In the genomic region with DNA sequence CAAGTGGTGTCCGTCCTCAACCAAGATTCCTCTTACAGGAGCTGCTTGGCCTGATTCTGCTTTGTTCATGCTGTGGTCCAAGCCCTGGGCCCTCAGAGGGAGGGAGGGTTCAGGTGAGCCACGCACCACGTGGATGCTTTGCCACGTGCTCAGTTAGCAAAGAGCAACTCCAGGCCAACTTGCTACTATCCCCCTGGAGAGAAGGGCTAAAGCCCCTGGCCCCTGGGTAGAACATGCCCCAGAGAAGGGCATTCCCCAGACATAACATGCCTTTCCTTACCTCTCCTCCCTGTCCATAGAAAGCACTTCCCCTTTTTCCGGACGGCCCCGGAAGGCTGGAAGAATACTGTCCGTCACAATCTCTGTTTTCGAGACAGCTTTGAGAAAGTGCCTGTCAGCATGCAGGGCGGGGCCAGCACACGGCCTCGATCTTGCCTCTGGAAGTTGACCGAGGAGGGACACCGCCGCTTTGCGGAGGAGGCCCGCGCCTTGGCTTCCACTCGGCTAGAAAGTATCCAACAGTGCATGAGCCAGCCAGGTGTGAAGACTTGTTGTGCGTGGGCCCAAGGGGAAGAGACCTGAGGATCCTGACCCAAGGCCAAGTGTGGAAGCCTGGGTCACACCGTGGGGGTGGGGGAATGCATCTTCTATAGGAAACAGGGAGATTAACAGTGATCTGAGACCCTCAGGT, we compare ENCODE assay signal across 10 cellular contexts. TPM values are rescaled to one million over a fixed set of nuclear protein-coding genes. Genes with fewer than 3 reads are reported as not detected.
DNase-seq lines count a peak whose midpoint lies in the region; FAIRE-seq and TF ChIP-seq lines count a peak whose summit lies in the region.
"Had no signal": no experiment of that assay in that cellular context is flagged by ENCODE, and none has a peak within 500 bp of the region (broad histone marks: within the 10 kb centered on the region; RNA-seq: fewer than 3 reads in every experiment).

No MANE protein-coding gene starts in this region.

- peaks cover 4% of the 10 kb centered on the region for H3K27me3 Mint-ChIP-seq in neural crest cell (ENCODE audit: low read depth)

- peak overlapping the region; percentile 13; the same call in 1 of the 2 replicates for H3K4me3 ChIP-seq in H7 (ENCODE audit: insufficient read depth, low read depth, low read length)
- no peak overlapping the region for H3K4me3 ChIP-seq in endothelial cell of umbilical vein (replicated peaks in 1 of 3; ENCODE audit: insufficient read depth in 1 of 3, low read depth in 1 of 3, low read length in 3 of 3)
- H3K4me3 ChIP-seq in BE2C (ENCODE audit: low read depth, low read length): no peak overlapping the region

- H3K4me2 ChIP-seq in endothelial cell of umbilical vein (ENCODE audit: insufficient read depth, low read length): no peak overlapping the region

- no peak overlapping the region for H3K9ac ChIP-seq in endothelial cell of umbilical vein (replicated peaks; ENCODE audit: extremely low read depth, insufficient read depth, low read length)

- CTCF ChIA-PET in endothelial cell of umbilical vein (lab: Charles Lee): interaction anchor here (1.1 kb wide), 1 partner anchor 17 kb away, joined by 4 read pairs; the partner anchor contains the start of gene CENATAC

- TF ChIP-seq CTCF in endothelial cell of umbilical vein (IDR thresholded peaks at IDR 0.05; ENCODE audit: extremely low read depth in 1 of 2, insufficient read depth in 1 of 2, low read depth in 1 of 2, low read length in 2 of 2): no peak
- no peak for TF ChIP-seq CTCF in neural crest cell (conservative IDR thresholded peaks at IDR 0.05)
- no peak for TF ChIP-seq CTCF in BE2C (IDR thresholded peaks at IDR 0.05; ENCODE audit: low read depth, low read length)

- dilution Hi-C loops in endothelial cell of umbilical vein (cut with MboI; ENCODE audit: extremely low pct_ligation_motif_present, low sequenced_read_pairs): no loop called here

- peaks cover 3% of the 10 kb centered on the region for H3K27me3 ChIP-seq in H7 (ENCODE audit: control insufficient read depth, insufficient read depth, low read length)
- H3K27me3 ChIP-seq in endothelial cell of umbilical vein (ENCODE audit: control insufficient read depth in 2 of 2, insufficient read depth in 2 of 2, low read length in 2 of 2): peaks cover 4 to 5% of the 10 kb centered on the region in 2 experiments
- no peaks in the 10 kb centered on the region for H3K27me3 ChIP-seq in BE2C

- no peak for TF ChIP-seq POLR2A in endothelial cell of umbilical vein (IDR thresholded peaks at IDR 0.05; ENCODE audit: low read depth, low read length)

- no peaks in the 10 kb centered on the region for H3K9me1 ChIP-seq in endothelial cell of umbilical vein (replicated peaks; ENCODE audit: control insufficient read depth, extremely low read depth, insufficient read depth, low read length)

- H3K27ac Mint-ChIP-seq in neural crest cell (ENCODE audit: unreplicated experiment): peak overlapping the region; percentile 84
- H3K27ac Mint-ChIP-seq: stimulated activated memory B cell treated with anti-CD40 and anti-IgM and Interleukin-4, amounts not matched to agents 10 μg/mL and 1 μg/mL and 100 μg/mL, for 72 hours had no signal

- H3K36me3 ChIP-seq in H7 (replicated peaks; ENCODE audit: control insufficient read depth, insufficient read depth, low read length) (no peaks in the 10 kb centered on the region), endothelial cell of umbilical vein (ENCODE audit: control insufficient read depth in 2 of 2, extremely low read depth in 1 of 2, insufficient read depth in 2 of 2, low read length in 2 of 2) (no peaks in the 10 kb centered on the region), BE2C (no peaks in the 10 kb centered on the region)

- H3K36me3 Mint-ChIP-seq in neural crest cell (ENCODE audit: low read depth): no peaks in the 10 kb centered on the region
- H3K36me3 Mint-ChIP-seq: stimulated activated memory B cell treated with anti-CD40 and anti-IgM and Interleukin-4, amounts not matched to agents 10 μg/mL and 1 μg/mL and 100 μg/mL, for 72 hours had no signal

- no TSS peak for BruUV-seq in endothelial cell of umbilical vein (replicated peaks; lab: Mats Ljungman, UMichigan)

- H2AFZ ChIP-seq in endothelial cell of umbilical vein (ENCODE audit: low read depth, low read length): peak overlapping the region; percentile 8

- no peaks in the 10 kb centered on the region for H3K9me3 Mint-ChIP-seq in neural crest cell
- H3K9me3 Mint-ChIP-seq: stimulated activated memory B cell treated with anti-CD40 and anti-IgM and Interleukin-4, amounts not matched to agents 10 μg/mL and 1 μg/mL and 100 μg/mL, for 72 hours had no signal

- POLR2A ChIA-PET in endothelial cell of umbilical vein (lab: Charles Lee): no interaction called here

- no peak overlapping the region for H3K4me3 Mint-ChIP-seq in neural crest cell
- H3K4me3 Mint-ChIP-seq: stimulated activated memory B cell treated with anti-CD40 and anti-IgM and Interleukin-4, amounts not matched to agents 10 μg/mL and 1 μg/mL and 100 μg/mL, for 72 hours had no signal

- H3K9me3 ChIP-seq in endothelial cell of umbilical vein (replicated peaks; ENCODE audit: control insufficient read depth, insufficient read depth, low read length) (no peaks in the 10 kb centered on the region), BE2C (no peaks in the 10 kb centered on the region)

- H3K79me2 ChIP-seq in endothelial cell of umbilical vein (ENCODE audit: control insufficient read depth, insufficient read depth, low read length): no peaks in the 10 kb centered on the region

- no peak overlapping the region for H3K27ac ChIP-seq in endothelial cell of umbilical vein (ENCODE audit: insufficient read depth, low read depth, low read length)
- H3K27ac ChIP-seq: C4-2B had no signal

- peaks cover 8% of the 10 kb centered on the region for H3K4me1 Mint-ChIP-seq in neural crest cell

- intact Hi-C loops in endothelial cell of umbilical vein (cut with micrococcal nuclease): no loop called here

- H4K20me1 ChIP-seq in endothelial cell of umbilical vein (replicated peaks; ENCODE audit: control insufficient read depth, extremely low read depth, insufficient read depth, low read length): no peaks in the 10 kb centered on the region

- DNase-seq in H7 (peak; percentile 80), endothelial cell of umbilical vein (ENCODE audit: low read depth, low spot score) (no peak), neural crest cell (ENCODE audit: low read depth, low spot score) (no peak), BE2C (no peak), NCI-H524 (lab: John Stamatoyannopoulos, UW) (no peak), NCI-H1436 (lab: John Stamatoyannopoulos, UW) (no peak)
- DNase-seq: cerebellar nuclear complex, NCI-H2081 had no signal

- H3K4me1 ChIP-seq in endothelial cell of umbilical vein (ENCODE audit: control insufficient read depth, extremely low read depth, insufficient read depth, low read length) (no peaks in the 10 kb centered on the region), BE2C (no peaks in the 10 kb centered on the region)

- FAIRE-seq in endothelial cell of umbilical vein (lab: Jason Lieb, UNC): no peak

RNA-seq across cellular contexts. Expression of gene FOXR1, which starts 8.8 kb away (rescaled TPM):
- total RNA-seq in H7 (2014; rRNA removed; shearing (Covaris generic)): not detected in 2 replicates
- not detected in 2 replicates for total RNA-seq in endothelial cell of umbilical vein
- not detected in 2 replicates for polyA plus RNA-seq in endothelial cell of umbilical vein
- not detected in 2 replicates for polyA plus RNA-seq in endothelial cell of umbilical vein (2011; cell fraction: cytosol; rRNA removed)
- polyA plus RNA-seq in endothelial cell of umbilical vein (2011; cell fraction: nucleus; rRNA removed): not detected in 2 replicates
- not detected in 2 replicates for polyA plus RNA-seq in endothelial cell of umbilical vein (2012)
- not detected in 2 replicates for polyA minus RNA-seq in endothelial cell of umbilical vein
- not detected for polyA minus RNA-seq in endothelial cell of umbilical vein (2011; cell fraction: cytosol; rRNA and poly(A)+ RNA removed)
- not detected in 2 replicates for polyA minus RNA-seq in endothelial cell of umbilical vein (2011; cell fraction: nucleus; rRNA and poly(A)+ RNA removed)
- total RNA-seq in neural crest cell: not detected in 2 replicates
- not detected for polyA plus RNA-seq in BE2C (2012; ENCODE audit: insufficient read depth, insufficient read length, low read depth)

RNA-seq across cellular contexts. Expression of gene CENATAC, which starts 17.6 kb away (rescaled TPM):
- 15.7 and 18.0 TPM in 2 replicates for total RNA-seq in H7 (2014; rRNA removed; shearing (Covaris generic))
- total RNA-seq in endothelial cell of umbilical vein (39.0 and 41.8 TPM in 2 replicates), neural crest cell (32.5 and 35.1 TPM in 2 replicates)
- polyA plus RNA-seq in endothelial cell of umbilical vein: 14.2 and 14.6 TPM in 2 replicates
- 5.3 and 6.9 TPM in 2 replicates for polyA plus RNA-seq in endothelial cell of umbilical vein (2011; cell fraction: cytosol; rRNA removed)
- 116 and 137 TPM in 2 replicates for polyA plus RNA-seq in endothelial cell of umbilical vein (2011; cell fraction: nucleus; rRNA removed)
- polyA plus RNA-seq in endothelial cell of umbilical vein (2012): 10.8 and 17.7 TPM in 2 replicates
- polyA minus RNA-seq in endothelial cell of umbilical vein: 18.3 and 23.0 TPM in 2 replicates
- polyA minus RNA-seq in endothelial cell of umbilical vein (2011; cell fraction: cytosol; rRNA and poly(A)+ RNA removed): 10.9 TPM
- polyA minus RNA-seq in endothelial cell of umbilical vein (2011; cell fraction: nucleus; rRNA and poly(A)+ RNA removed): 40.3 and 48.5 TPM in 2 replicates
- polyA plus RNA-seq in BE2C (2012; ENCODE audit: insufficient read depth, insufficient read length, low read depth): 31.8 TPM

RNA-seq across cellular contexts. Expression of gene UPK2, which starts 24.2 kb away (rescaled TPM):
- total RNA-seq in H7 (2014; rRNA removed; shearing (Covaris generic)): 0.21 TPM in 1 of 2 replicates, not detected in the other
- not detected in 2 replicates for total RNA-seq in endothelial cell of umbilical vein
- 0.11 and 0.13 TPM in 2 replicates for polyA plus RNA-seq in endothelial cell of umbilical vein
- polyA plus RNA-seq in endothelial cell of umbilical vein (2011; cell fraction: cytosol; rRNA removed): 0.07 TPM in 1 of 2 replicates, not detected in the other
- not detected in 2 replicates for polyA plus RNA-seq in endothelial cell of umbilical vein (2011; cell fraction: nucleus; rRNA removed)
- not detected in 2 replicates for polyA plus RNA-seq in endothelial cell of umbilical vein (2012)
- polyA minus RNA-seq in endothelial cell of umbilical vein: not detected in 2 replicates
- not detected for polyA minus RNA-seq in endothelial cell of umbilical vein (2011; cell fraction: cytosol; rRNA and poly(A)+ RNA removed)
- polyA minus RNA-seq in endothelial cell of umbilical vein (2011; cell fraction: nucleus; rRNA and poly(A)+ RNA removed): not detected in 2 replicates
- total RNA-seq in neural crest cell: not detected in 2 replicates
- polyA plus RNA-seq in BE2C (2012; ENCODE audit: insufficient read depth, insufficient read length, low read depth): 0.94 TPM

RNA-seq across cellular contexts. Expression of gene RPS25, which starts 37.8 kb away (rescaled TPM):
- total RNA-seq in H7 (2014; rRNA removed; shearing (Covaris generic)): 881 and 959 TPM in 2 replicates
- total RNA-seq in endothelial cell of umbilical vein (992 and 1,027 TPM in 2 replicates), neural crest cell (1,203 and 1,208 TPM in 2 replicates)
- polyA plus RNA-seq in endothelial cell of umbilical vein: 579 and 887 TPM in 2 replicates
- 2,801 and 3,403 TPM in 2 replicates for polyA plus RNA-seq in endothelial cell of umbilical vein (2011; cell fraction: cytosol; rRNA removed)
- 742 and 981 TPM in 2 replicates for polyA plus RNA-seq in endothelial cell of umbilical vein (2011; cell fraction: nucleus; rRNA removed)
- 1,355 and 1,476 TPM in 2 replicates for polyA plus RNA-seq in endothelial cell of umbilical vein (2012)
- 61.2 and 80.7 TPM in 2 replicates for polyA minus RNA-seq in endothelial cell of umbilical vein
- 297 TPM for polyA minus RNA-seq in endothelial cell of umbilical vein (2011; cell fraction: cytosol; rRNA and poly(A)+ RNA removed)
- 28.8 and 29.7 TPM in 2 replicates for polyA minus RNA-seq in endothelial cell of umbilical vein (2011; cell fraction: nucleus; rRNA and poly(A)+ RNA removed)
- polyA plus RNA-seq in BE2C (2012; ENCODE audit: insufficient read depth, insufficient read length, low read depth): 1,079 TPM

RNA-seq across cellular contexts. Expression of gene TRAPPC4, which starts 38.2 kb away (rescaled TPM):
- total RNA-seq in H7 (2014; rRNA removed; shearing (Covaris generic)): 78.3 and 98.2 TPM in 2 replicates
- total RNA-seq in endothelial cell of umbilical vein (64.2 and 79.3 TPM in 2 replicates), neural crest cell (88.1 and 90.1 TPM in 2 replicates)
- polyA plus RNA-seq in endothelial cell of umbilical vein: 180 and 224 TPM in 2 replicates
- 149 and 157 TPM in 2 replicates for polyA plus RNA-seq in endothelial cell of umbilical vein (2011; cell fraction: cytosol; rRNA removed)
- 75.4 and 81.5 TPM in 2 replicates for polyA plus RNA-seq in endothelial cell of umbilical vein (2011; cell fraction: nucleus; rRNA removed)
- polyA plus RNA-seq in endothelial cell of umbilical vein (2012): 136 and 157 TPM in 2 replicates
- 108 and 114 TPM in 2 replicates for polyA minus RNA-seq in endothelial cell of umbilical vein
- polyA minus RNA-seq in endothelial cell of umbilical vein (2011; cell fraction: cytosol; rRNA and poly(A)+ RNA removed): 17.2 TPM
- polyA minus RNA-seq in endothelial cell of umbilical vein (2011; cell fraction: nucleus; rRNA and poly(A)+ RNA removed): 22.6 and 23.1 TPM in 2 replicates
- polyA plus RNA-seq in BE2C (2012; ENCODE audit: insufficient read depth, insufficient read length, low read depth): 179 TPM
